Comparison of ENCODE assay signal across 9 cellular contexts in the genomic region with DNA sequence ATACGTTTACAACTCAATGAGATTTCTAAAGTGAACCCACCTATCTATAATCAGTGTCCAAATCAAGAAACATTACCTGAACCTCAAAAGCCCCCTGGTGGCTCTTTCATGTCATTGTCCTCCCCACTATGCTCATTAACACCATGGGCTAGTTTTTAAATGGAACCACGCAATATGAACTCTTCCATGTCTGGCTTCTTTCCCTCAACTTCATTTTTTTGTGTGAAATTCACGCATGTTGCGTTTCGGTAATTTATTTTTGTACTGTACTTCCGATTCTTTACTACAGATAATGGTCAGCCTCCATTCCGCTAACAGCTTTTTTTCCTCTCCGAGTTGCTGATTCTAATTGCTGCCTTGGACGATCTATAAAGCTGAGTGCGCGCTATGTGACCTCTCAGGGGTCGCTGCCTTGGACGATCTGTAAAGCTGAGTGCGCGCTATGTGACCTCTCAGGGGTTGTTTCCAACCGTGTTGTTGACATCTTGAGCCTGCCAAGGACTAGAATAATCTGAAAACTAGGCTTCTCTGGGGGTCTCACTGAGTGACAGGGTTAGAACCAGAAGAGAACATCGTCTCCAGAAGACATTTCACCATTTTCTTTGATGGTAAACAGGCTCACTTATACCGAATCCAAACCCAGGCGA. TPM values are rescaled to one million over a fixed set of nuclear protein-coding genes. Genes with fewer than 3 reads are reported as not detected.
A peak's percentile ranks its signal among the peaks of the same experiment; 100 is the strongest.
DNase-seq lines count a peak whose midpoint lies in the region; ATAC-seq, FAIRE-seq and TF ChIP-seq lines count a peak whose summit lies in the region.
"Had no signal": no experiment of that assay in that cellular context is flagged by ENCODE, and none has a peak within 500 bp of the region (broad histone marks: within the 10 kb centered on the region; RNA-seq: fewer than 3 reads in every experiment).

No MANE protein-coding gene starts in this region.

- TF ChIP-seq POLR2A in HepG2 (IDR thresholded peaks at IDR 0.05; ENCODE audit: insufficient read depth in 1 of 2, low read depth in 2 of 2, low read length in 2 of 2): no peak

- H3K4me1 Mint-ChIP-seq in stimulated activated effector memory CD8-positive, alpha-beta T cell treated with anti-CD3 and anti-CD28 coated beads, Interleukin-12 subunit alpha, Interleukin-12 subunit beta, amount 100 ng/mL, for 72 hours: peaks cover 35% of the 10 kb centered on the region

- POLR2A ChIA-PET in HepG2 (lab: Yijun Ruan, JAX): interaction anchor here (0.6 to 3.8 kb wide), 24 partner anchors 9 to 1284 kb away, joined by 3 to 124 read pairs (median 4); partner anchors contain the start of genes COP1, KLHL20, MRPS14 and ZBTB37

- H2AFZ ChIP-seq in SU-DHL-6 (ENCODE audit: low read depth, low read length, severe bottlenecking) (peak overlapping the region; percentile 83), HepG2 (ENCODE audit: low read length) (no peak overlapping the region)

- no peaks in the 10 kb centered on the region for H3K27me3 ChIP-seq in SU-DHL-6 (ENCODE audit: low read length)
- no peaks in the 10 kb centered on the region; a peak in 1 of 5 replicates for H3K27me3 ChIP-seq in HepG2 (ENCODE audit: control insufficient read depth in 1 of 2, insufficient read depth in 2 of 2, low read length in 2 of 2)

- peaks cover 37% of the 10 kb centered on the region for H3F3A ChIP-seq in SU-DHL-6 (ENCODE audit: insufficient read depth)

- BruUV-seq in HepG2 (replicated peaks; lab: Mats Ljungman, UMichigan): no TSS peak

- H3K27ac Mint-ChIP-seq in stimulated activated effector memory CD8-positive, alpha-beta T cell treated with anti-CD3 and anti-CD28 coated beads, Interleukin-12 subunit alpha, Interleukin-12 subunit beta, amount 100 ng/mL, for 72 hours: no peak overlapping the region
- H3K27ac Mint-ChIP-seq: activated naive CD4-positive, alpha-beta T cell treated with anti-CD3 and anti-CD28 coated beads, Interleukin-2, amount 50 U/mL, for 72 hours had no signal

- peak; percentile 78 for DNase-seq in DMS153 (lab: John Stamatoyannopoulos, UW)
- DNase-seq in H4 (ENCODE audit: low spot score): peak; percentile 34
- DNase-seq in NCI-H1436 (lab: John Stamatoyannopoulos, UW): peak; percentile 65
- DNase-seq in HepG2 (ENCODE audit: low spot score): peak; percentile 72
- peak in 1 of 2 donors; percentile 21 for DNase-seq in stimulated activated effector memory CD8-positive, alpha-beta T cell treated with anti-CD3 and anti-CD28 coated beads, Interleukin-12 subunit alpha, Interleukin-12 subunit beta, amount 100 ng/mL, for 72 hours (ENCODE audit: low spot score in 2 of 2)
- DNase-seq in posterior vena cava (ENCODE audit: low spot score): no peak

- CTCF ChIA-PET in HepG2 (lab: Yijun Ruan, JAX; ENCODE audit: low intra/inter-chr PET ratio, low total read pairs): interaction anchor here (2.3 kb wide), 1 partner anchor 229 kb away, joined by 26 read pairs; no protein-coding TSS in a partner anchor

- in situ Hi-C loops in HepG2 (cut with HindIII; ENCODE audit: extremely low pct_ligation_motif_present, low pct_unique_long_range_greater_than_20kb): loop anchor here (5.0 to 25.0 kb wide), 2 partner anchors 226 to 736 kb away; no protein-coding TSS in a partner anchor

- H3K4me3 Mint-ChIP-seq in stimulated activated effector memory CD8-positive, alpha-beta T cell treated with anti-CD3 and anti-CD28 coated beads, Interleukin-12 subunit alpha, Interleukin-12 subunit beta, amount 100 ng/mL, for 72 hours: no peak overlapping the region

- peaks cover 66% of the 10 kb centered on the region for H3K36me3 Mint-ChIP-seq in stimulated activated effector memory CD8-positive, alpha-beta T cell treated with anti-CD3 and anti-CD28 coated beads, Interleukin-12 subunit alpha, Interleukin-12 subunit beta, amount 100 ng/mL, for 72 hours

- H3K4me3 ChIP-seq in SU-DHL-6 (ENCODE audit: insufficient read depth, low read length, poor library complexity, severe bottlenecking) (peak overlapping the region; percentile 75), HepG2 (replicated peaks in 1 of 3; ENCODE audit: insufficient read depth in 1 of 3, low read depth in 2 of 3, low read length in 3 of 3) (peak overlapping the region; percentile 68 to 92 (median 79))

- no peaks in the 10 kb centered on the region for H3K9me3 Mint-ChIP-seq in stimulated activated effector memory CD8-positive, alpha-beta T cell treated with anti-CD3 and anti-CD28 coated beads, Interleukin-12 subunit alpha, Interleukin-12 subunit beta, amount 100 ng/mL, for 72 hours
- H3K9me3 Mint-ChIP-seq: activated naive CD4-positive, alpha-beta T cell treated with anti-CD3 and anti-CD28 coated beads, Interleukin-2, amount 50 U/mL, for 72 hours had no signal

- H3K9ac ChIP-seq in SU-DHL-6 (ENCODE audit: low read length) (peak overlapping the region; percentile 98), HepG2 (ENCODE audit: insufficient read depth, low read depth, low read length) (peak overlapping the region; percentile 98)

- TF ChIP-seq EP300 in HepG2 (IDR thresholded peaks at IDR 0.05; ENCODE audit: low read depth in 2 of 2, low read length in 2 of 2): no peak
- TF ChIP-seq EP300 in HepG2 (CRISPR knock-in tag; IDR thresholded peaks at IDR 0.05; ENCODE audit: borderline replicate concordance): no peak

- peaks cover 38% of the 10 kb centered on the region for H3K79me2 ChIP-seq in SU-DHL-6 (ENCODE audit: insufficient read depth, low read length)
- H3K79me2 ChIP-seq in HepG2 (ENCODE audit: insufficient read depth, low read length): peaks cover 36% of the 10 kb centered on the region

- no peaks in the 10 kb centered on the region for H3K9me2 ChIP-seq in SU-DHL-6 (replicated peaks; ENCODE audit: insufficient read depth, low read length)

- H3K9me3 ChIP-seq in SU-DHL-6 (ENCODE audit: insufficient read depth, low read length) (no peaks in the 10 kb centered on the region), HepG2 (ENCODE audit: low read length) (no peaks in the 10 kb centered on the region)

- peak; percentile 19 for ATAC-seq in HepG2
- ATAC-seq in stimulated activated effector memory CD8-positive, alpha-beta T cell treated with anti-CD3 and anti-CD28 coated beads, Interleukin-12 subunit alpha, Interleukin-12 subunit beta, amount 100 ng/mL, for 72 hours: peak; percentile 3

- H3K27ac ChIP-seq in SU-DHL-6 (ENCODE audit: low read depth, low read length) (peak overlapping the region; percentile 94), cingulate gyrus (ENCODE audit: low read depth, low read length) (peak overlapping the region; percentile 100), HepG2 (ENCODE audit: extremely low read length, insufficient read depth, low read length) (peak overlapping the region; percentile 98)

- H3K4me2 ChIP-seq in SU-DHL-6 (ENCODE audit: low read depth, low read length, poor library complexity, severe bottlenecking) (peak overlapping the region; percentile 88), HepG2 (ENCODE audit: low read depth, low read length) (peak overlapping the region; percentile 80)

- TF ChIP-seq CTCF in SU-DHL-6 (IDR thresholded peaks at IDR 0.05; ENCODE audit: insufficient read depth, low read length, poor library complexity, severe bottlenecking) (peak; percentile 57), HepG2 (CRISPR knock-in tag; IDR thresholded peaks at IDR 0.05) (peak; percentile 75)

- intact Hi-C loops in HepG2 (cut with micrococcal nuclease; ENCODE audit: unreplicated experiment) (loop anchor here (1.0 to 5.0 kb wide), 4 partner anchors 46 to 731 kb away; no protein-coding TSS in a partner anchor), posterior vena cava (cut with DNase I) (no loop called here)

- H3K36me3 ChIP-seq in SU-DHL-6 (ENCODE audit: low read length) (peaks cover 9% of the 10 kb centered on the region; the same call in 1 of the 2 replicates), HepG2 (replicated peaks in 1 of 2; ENCODE audit: control insufficient read depth in 1 of 2, insufficient read depth in 2 of 2, low read length in 2 of 2) (no peaks in the 10 kb centered on the region; a peak in 2 of 5 replicates)

- H3K4me1 ChIP-seq in HepG2 (ENCODE audit: insufficient read depth, low read length): peaks cover 66% of the 10 kb centered on the region

- H4K20me1 ChIP-seq in SU-DHL-6 (ENCODE audit: low read depth, low read length) (peaks cover 7% of the 10 kb centered on the region; the same call in 1 of the 2 replicates), HepG2 (ENCODE audit: insufficient read depth, low read length) (peaks cover 4% of the 10 kb centered on the region; the same call in 1 of the 2 replicates)

- under 1% methylated on average over 18 of the region's 19 CpGs for whole genome bisulfite sequencing in HepG2 (ENCODE audit: low lambda C conversion rate)

- no peak for FAIRE-seq in HepG2 (lab: Jason Lieb, UNC)

- 0 out of 2 replicates have a peak, but pooled peaks have one; percentile 18 for TF ChIP-seq RAD21 in HepG2 (CRISPR knock-in tag; IDR thresholded peaks at IDR 0.05)

RNA-seq across cellular contexts. Expression of gene CACYBP, which starts 1.1 kb away (rescaled TPM):
- total RNA-seq in H4 (2014; rRNA removed; shearing (Covaris generic)): 188 and 205 TPM in 2 replicates
- 183 and 247 TPM in 2 replicates for total RNA-seq in HepG2 (2016; rRNA removed; fragmentation: Illumina TruSeq; extraction: Trizol)
- 30.4 and 49.6 TPM in 2 replicates for total RNA-seq in HepG2 (2016; cell fraction: cytosol; rRNA removed; fragmentation: Illumina TruSeq; extraction: Trizol; ENCODE audit: low read depth)
- 174 and 253 TPM in 2 replicates for total RNA-seq in HepG2 (2016; cell fraction: insoluble cytoplasmic fraction; rRNA removed; fragmentation: Illumina TruSeq; extraction: Trizol)
- total RNA-seq in HepG2 (2016; cell fraction: membrane; rRNA removed; fragmentation: Illumina TruSeq; extraction: Trizol): 59.8 and 73.6 TPM in 2 replicates
- total RNA-seq in HepG2 (2016; cell fraction: nucleus; rRNA removed; fragmentation: Illumina TruSeq; extraction: Trizol): 71.5 and 73.7 TPM in 2 replicates
- 14.4 and 18.4 TPM in 2 replicates for polyA plus RNA-seq in HepG2 (2011; rRNA removed)
- polyA plus RNA-seq in HepG2 (2011; cell fraction: cytosol; rRNA removed): 16.9 and 18.9 TPM in 2 replicates
- polyA plus RNA-seq in HepG2 (2011; cell fraction: nucleus; rRNA removed): 6.2 and 30.3 TPM in 2 replicates
- 63.3 and 84.9 TPM in 2 replicates for polyA plus RNA-seq in HepG2 (2012)
- polyA plus RNA-seq in HepG2 (2016; cell fraction: cytosol; fragmentation: Illumina TruSeq; extraction: Trizol; ENCODE audit: low read depth): 27.7 and 44.6 TPM in 2 replicates
- polyA plus RNA-seq in HepG2 (2016; cell fraction: insoluble cytoplasmic fraction; fragmentation: Illumina TruSeq; extraction: Trizol; ENCODE audit: low read depth): 258 and 299 TPM in 2 replicates
- 37.6 and 44.0 TPM in 2 replicates for polyA plus RNA-seq in HepG2 (2016; cell fraction: membrane; fragmentation: Illumina TruSeq; extraction: Trizol; ENCODE audit: low read depth)
- 94.4 and 105 TPM in 2 replicates for polyA plus RNA-seq in HepG2 (2016; cell fraction: nucleus; fragmentation: Illumina TruSeq; extraction: Trizol; ENCODE audit: insufficient read depth, low read depth)
- 7.8 and 17.6 TPM in 2 replicates for polyA minus RNA-seq in HepG2 (2011; rRNA and poly(A)+ RNA removed; ENCODE audit: low replicate concordance)
- polyA minus RNA-seq in HepG2 (2011; cell fraction: cytosol; rRNA and poly(A)+ RNA removed): 13.6 and 15.7 TPM in 2 replicates
- polyA minus RNA-seq in HepG2 (2011; cell fraction: nucleus; rRNA and poly(A)+ RNA removed): 22.3 and 32.9 TPM in 2 replicates
- total RNA-seq in posterior vena cava: 10 to 100 TPM; 45.7 to 47.9 TPM

RNA-seq across cellular contexts. Expression of gene MRPS14, which starts 24.5 kb away (rescaled TPM):
- 30.3 and 32.7 TPM in 2 replicates for total RNA-seq in H4 (2014; rRNA removed; shearing (Covaris generic))
- total RNA-seq in HepG2 (2016; rRNA removed; fragmentation: Illumina TruSeq; extraction: Trizol) (43.2 and 52.7 TPM in 2 replicates), posterior vena cava (10 to 100 TPM; 18.1 to 28.8 TPM)
- 9.3 and 9.4 TPM in 2 replicates for total RNA-seq in HepG2 (2016; cell fraction: cytosol; rRNA removed; fragmentation: Illumina TruSeq; extraction: Trizol; ENCODE audit: low read depth)
- total RNA-seq in HepG2 (2016; cell fraction: insoluble cytoplasmic fraction; rRNA removed; fragmentation: Illumina TruSeq; extraction: Trizol): 44.1 and 58.4 TPM in 2 replicates
- 13.3 and 14.6 TPM in 2 replicates for total RNA-seq in HepG2 (2016; cell fraction: membrane; rRNA removed; fragmentation: Illumina TruSeq; extraction: Trizol)
- total RNA-seq in HepG2 (2016; cell fraction: nucleus; rRNA removed; fragmentation: Illumina TruSeq; extraction: Trizol): 19.0 and 20.8 TPM in 2 replicates
- 32.0 and 36.6 TPM in 2 replicates for polyA plus RNA-seq in HepG2 (2011; rRNA removed)
- 20.4 and 26.8 TPM in 2 replicates for polyA plus RNA-seq in HepG2 (2011; cell fraction: cytosol; rRNA removed)
- polyA plus RNA-seq in HepG2 (2011; cell fraction: nucleus; rRNA removed): 14.8 and 19.5 TPM in 2 replicates
- 38.4 and 42.2 TPM in 2 replicates for polyA plus RNA-seq in HepG2 (2012)
- polyA plus RNA-seq in HepG2 (2016; cell fraction: cytosol; fragmentation: Illumina TruSeq; extraction: Trizol; ENCODE audit: low read depth): 11.7 and 12.1 TPM in 2 replicates
- polyA plus RNA-seq in HepG2 (2016; cell fraction: insoluble cytoplasmic fraction; fragmentation: Illumina TruSeq; extraction: Trizol; ENCODE audit: low read depth): 52.9 and 60.0 TPM in 2 replicates
- polyA plus RNA-seq in HepG2 (2016; cell fraction: membrane; fragmentation: Illumina TruSeq; extraction: Trizol; ENCODE audit: low read depth): 11.2 and 11.7 TPM in 2 replicates
- 32.8 and 35.8 TPM in 2 replicates for polyA plus RNA-seq in HepG2 (2016; cell fraction: nucleus; fragmentation: Illumina TruSeq; extraction: Trizol; ENCODE audit: insufficient read depth, low read depth)
- polyA minus RNA-seq in HepG2 (2011; rRNA and poly(A)+ RNA removed; ENCODE audit: low replicate concordance): 11.8 and 20.3 TPM in 2 replicates
- polyA minus RNA-seq in HepG2 (2011; cell fraction: cytosol; rRNA and poly(A)+ RNA removed): 9.5 and 10.3 TPM in 2 replicates
- 25.4 and 25.8 TPM in 2 replicates for polyA minus RNA-seq in HepG2 (2011; cell fraction: nucleus; rRNA and poly(A)+ RNA removed)
